ENCODE assay signal across 9 cellular contexts in genomic region chr4:31674313-31674947, GRCh38.
A peak's percentile ranks its signal among the peaks of the same experiment; 100 is the strongest.
DNase-seq lines count a peak whose midpoint lies in the region; ATAC-seq and TF ChIP-seq lines count a peak whose summit lies in the region.
"Had no signal": no experiment of that assay in that cellular context is flagged by ENCODE, and none has a peak within 500 bp of the region (broad histone marks: within the 10 kb centered on the region; RNA-seq: fewer than 3 reads in every experiment).

No MANE protein-coding gene starts in this region.

- no peak for TF ChIP-seq POLR2A in sigmoid colon (IDR thresholded peaks at IDR 0.05)

- H3K4me3 Mint-ChIP-seq in endodermal cell = no peak overlapping the region

- H3K27me3 ChIP-seq in endodermal cell (ENCODE audit: control insufficient read depth, insufficient read depth, low read length, poor library complexity, severe bottlenecking) (no peaks in the 10 kb centered on the region), sigmoid colon (no peaks in the 10 kb centered on the region)

- H3K4me1 ChIP-seq in endodermal cell (ENCODE audit: control insufficient read depth, insufficient read depth, low read length) (no peaks in the 10 kb centered on the region), sigmoid colon (no peaks in the 10 kb centered on the region)

- intact Hi-C loops in sigmoid colon (cut with DNase I) = no loop called here

- H3K9ac ChIP-seq in endodermal cell (ENCODE audit: extremely low read depth, low read length, poor library complexity, severe bottlenecking) = no peak overlapping the region

- no peak overlapping the region for H3K27ac Mint-ChIP-seq in endodermal cell

- 88% methylated on average over 1 of the region's 1 CpG; no CpG with 5 or more reads in 1 of the 2 experiments for WGBS in endodermal cell (ENCODE audit: insufficient coverage in 1 of 2, insufficient read length in 1 of 2), 2 experiments
- 50 to 82% methylated on average over 1 of the region's 1 CpG for WGBS in sigmoid colon, 2 donors

- DNase-seq in GM13976 (ENCODE audit: low spot score) (peak; percentile 9), NCI-H69 (lab: John Stamatoyannopoulos, UW) (peak; percentile 6), endodermal cell (peak; percentile 59), sigmoid colon (no peak)
- no peak for DNase-seq in activated CD4-positive, CD25-positive, alpha-beta regulatory T cell (lab: John Stamatoyannopoulos, UW)
- DNase-seq: activated T-cell treated with anti-CD3 and anti-CD28 coated beads, Interleukin-2, amount 50 U/mL, for 48 hours; NCI-H226 had no signal

- no peak overlapping the region for H3K27ac ChIP-seq in endodermal cell (ENCODE audit: low read depth, low read length)
- no peak overlapping the region for H3K27ac ChIP-seq in sigmoid colon

- H3K4me3 ChIP-seq in endodermal cell (ENCODE audit: low read length) (no peak overlapping the region), sigmoid colon (no peak overlapping the region)

- no peaks in the 10 kb centered on the region for H3K9me3 ChIP-seq in endodermal cell (ENCODE audit: control insufficient read depth, low read length)
- no peaks in the 10 kb centered on the region for H3K9me3 ChIP-seq in sigmoid colon

- TF ChIP-seq EP300 in sigmoid colon (IDR thresholded peaks at IDR 0.05) = no peak

- no peaks in the 10 kb centered on the region for H3K4me1 Mint-ChIP-seq in endodermal cell

- H3K36me3 Mint-ChIP-seq in endodermal cell (ENCODE audit: low read depth) = no peaks in the 10 kb centered on the region

- ATAC-seq in HG02981 (IDR thresholded peaks at IDR 0.05; ENCODE audit: unreplicated experiment) (no peak), HG03460 (IDR thresholded peaks at IDR 0.05; ENCODE audit: unreplicated experiment) (no peak)

- H3K9me3 Mint-ChIP-seq in endodermal cell = no peaks in the 10 kb centered on the region

- no peaks in the 10 kb centered on the region for H3K27me3 Mint-ChIP-seq in endodermal cell (ENCODE audit: insufficient read depth)

- in situ Hi-C loops in GM13976 (cut with MboI; ENCODE audit: low sequenced_read_pairs, unreplicated experiment) = no loop called here

- no peaks in the 10 kb centered on the region for H3K36me3 ChIP-seq in endodermal cell (ENCODE audit: control insufficient read depth, insufficient read depth, low read length)
- no peaks in the 10 kb centered on the region for H3K36me3 ChIP-seq in sigmoid colon

- TF ChIP-seq CTCF in GM13976 (IDR thresholded peaks at IDR 0.05; ENCODE audit: borderline replicate concordance, control extremely low read depth, extremely low read depth, insufficient read depth, missing control alignments) = peak; percentile 27
- TF ChIP-seq CTCF in endodermal cell (conservative IDR thresholded peaks at IDR 0.05) = peak; percentile 78
- TF ChIP-seq CTCF in sigmoid colon (IDR thresholded peaks at IDR 0.05) = peak in 3 of 4 experiments; percentile 21 to 39 (median 23)

Comparison
In these comparisons a context has a peak if more than half of its experiments do, and no peak if none do; other contexts are left out.
1. DNase-seq: peak in GM13976 (single experiment), NCI-H69 (single experiment) and endodermal cell (single experiment); none in sigmoid colon (single experiment) and activated CD4-positive, CD25-positive, alpha-beta regulatory T cell (0 of 4).
2. CTCF ChIP-seq: peak in every context shown above with its lines; median percentile 78 in endodermal cell; 27 in GM13976; 23 in sigmoid colon.